In genomic region chr20:48295445-48295903, GRCh38 we compare ENCODE assay signal across 9 cellular contexts.
DNase-seq lines count a peak whose midpoint lies in the region; ATAC-seq and TF ChIP-seq lines count a peak whose summit lies in the region.
"Had no signal": no experiment of that assay in that cellular context is flagged by ENCODE, and none has a peak within 500 bp of the region (broad histone marks: within the 10 kb centered on the region; RNA-seq: fewer than 3 reads in every experiment).

No MANE protein-coding gene starts in this region.

- H4K20me1 ChIP-seq in DND-41 (ENCODE audit: insufficient read depth, low read length) (no peaks in the 10 kb centered on the region), neural progenitor cell (ENCODE audit: low read depth) (no peaks in the 10 kb centered on the region), Karpas-422 (ENCODE audit: insufficient read depth, low read depth, low read length) (no peaks in the 10 kb centered on the region)

- H3K4me1 ChIP-seq in DND-41 (ENCODE audit: insufficient read depth, low read length) (no peaks in the 10 kb centered on the region), NT2/D1 (ENCODE audit: insufficient read depth, insufficient read length) (peaks cover 4% of the 10 kb centered on the region), esophagus muscularis mucosa (peaks cover 28 to 46% (median 39%) of the 10 kb centered on the region in 4 donors), neural progenitor cell (peaks cover 32% of the 10 kb centered on the region), Karpas-422 (ENCODE audit: low read length) (no peaks in the 10 kb centered on the region)

- intact Hi-C loops in esophagus muscularis mucosa (cut with DNase I): loop anchor here (2.0 to 10.0 kb wide), 3 partner anchors 327 to 617 kb away; no protein-coding TSS in a partner anchor

- no peak overlapping the region for H3K9ac ChIP-seq in DND-41 (ENCODE audit: low read depth, low read length)
- no peak overlapping the region for H3K9ac ChIP-seq in NT2/D1 (ENCODE audit: insufficient read length, low read depth)
- H3K9ac ChIP-seq in neural progenitor cell: no peak overlapping the region
- H3K9ac ChIP-seq in Karpas-422 (ENCODE audit: low read length): no peak overlapping the region

- WGBS in esophagus muscularis mucosa: 10% methylated on average over 5 of the region's 5 CpGs

- DNase-seq in DND-41 (no peak), NT2/D1 (ENCODE audit: low read depth, low spot score) (peak; percentile 94), esophagus muscularis mucosa (ENCODE audit: extremely low spot score) (no peak), neural progenitor cell (ENCODE audit: low spot score) (peak; percentile 76), Karpas-422 (no peak)
- DNase-seq: activated CD4-positive, alpha-beta T cell treated with anti-CD3 and anti-CD28 coated beads for 4 hours had no signal

- H3K9me3 Mint-ChIP-seq in neural progenitor cell: peaks cover 12% of the 10 kb centered on the region

- TF ChIP-seq CTCF in DND-41 (IDR thresholded peaks at IDR 0.05; ENCODE audit: borderline replicate concordance, extremely low read depth, low read length, poor library complexity, severe bottlenecking) (peak; percentile 46), esophagus muscularis mucosa (IDR thresholded peaks at IDR 0.05) (peak; percentile 35 to 62 (median 48)), neural progenitor cell (IDR thresholded peaks at IDR 0.05) (peak; percentile 46)

- H2AFZ ChIP-seq in DND-41 (ENCODE audit: low read depth, low read length): no peak overlapping the region
- H2AFZ ChIP-seq in neural progenitor cell (replicated peaks): no peak overlapping the region
- no peak overlapping the region for H2AFZ ChIP-seq in Karpas-422 (ENCODE audit: low read length)

- no peak for TF ChIP-seq POLR2A in esophagus muscularis mucosa (IDR thresholded peaks at IDR 0.05; ENCODE audit: low read depth)

- ATAC-seq in DND-41 (ENCODE audit: insufficient read depth, low read depth) (no peak), HG02885 (IDR thresholded peaks at IDR 0.05; ENCODE audit: poor library complexity, unreplicated experiment) (no peak), HG03442 (IDR thresholded peaks at IDR 0.05; ENCODE audit: unreplicated experiment) (no peak), GM21619 (IDR thresholded peaks at IDR 0.05; ENCODE audit: unreplicated experiment) (no peak)

- peak overlapping the region; percentile 14 for H3K4me3 Mint-ChIP-seq in neural progenitor cell

- H3K4me1 Mint-ChIP-seq in neural progenitor cell: peaks cover 66% of the 10 kb centered on the region

- H3K9me3 ChIP-seq in DND-41 (ENCODE audit: insufficient read depth, low read length, severe bottlenecking): peaks cover 11% of the 10 kb centered on the region
- H3K9me3 ChIP-seq in NT2/D1 (ENCODE audit: insufficient read depth, low read length): peaks cover 9% of the 10 kb centered on the region; the same call in 1 of the 2 replicates
- no peaks in the 10 kb centered on the region for H3K9me3 ChIP-seq in esophagus muscularis mucosa
- no peaks in the 10 kb centered on the region for H3K9me3 ChIP-seq in neural progenitor cell (ENCODE audit: low read depth)
- no peaks in the 10 kb centered on the region for H3K9me3 ChIP-seq in Karpas-422 (ENCODE audit: low read length)

- peaks cover 11% of the 10 kb centered on the region for H3F3A ChIP-seq in neural progenitor cell (ENCODE audit: low read depth)

- no peak overlapping the region for H3K4me2 ChIP-seq in DND-41 (ENCODE audit: insufficient read depth, low read length)
- H3K4me2 ChIP-seq in neural progenitor cell: peak overlapping the region; percentile 36
- no peak overlapping the region for H3K4me2 ChIP-seq in Karpas-422 (ENCODE audit: low read depth, low read length, poor library complexity, severe bottlenecking)

- H3K4me3 ChIP-seq in DND-41 (ENCODE audit: low read depth in 1 of 2, low read length in 2 of 2): no peak overlapping the region
- H3K4me3 ChIP-seq in NT2/D1 (ENCODE audit: insufficient read length, low read depth): no peak overlapping the region
- no peak overlapping the region for H3K4me3 ChIP-seq in esophagus muscularis mucosa
- H3K4me3 ChIP-seq in neural progenitor cell: no peak overlapping the region
- no peak overlapping the region for H3K4me3 ChIP-seq in Karpas-422 (ENCODE audit: low read length)

- H3K79me2 ChIP-seq in DND-41 (ENCODE audit: insufficient read depth, low read length): no peaks in the 10 kb centered on the region
- H3K79me2 ChIP-seq in neural progenitor cell (ENCODE audit: low read depth): no peaks in the 10 kb centered on the region
- H3K79me2 ChIP-seq in Karpas-422 (ENCODE audit: low read length): no peaks in the 10 kb centered on the region

- H3K27me3 Mint-ChIP-seq in neural progenitor cell (ENCODE audit: insufficient read depth, low read depth): peaks cover 36% of the 10 kb centered on the region

- H3K36me3 Mint-ChIP-seq in neural progenitor cell: no peaks in the 10 kb centered on the region

- no peaks in the 10 kb centered on the region for H3K36me3 ChIP-seq in DND-41 (ENCODE audit: insufficient read depth, low read length)
- H3K36me3 ChIP-seq in NT2/D1 (ENCODE audit: insufficient read depth, insufficient read length, low read length): no peaks in the 10 kb centered on the region
- H3K36me3 ChIP-seq in esophagus muscularis mucosa: no peaks in the 10 kb centered on the region
- no peaks in the 10 kb centered on the region for H3K36me3 ChIP-seq in neural progenitor cell
- H3K36me3 ChIP-seq in Karpas-422 (ENCODE audit: insufficient read depth, low read length): no peaks in the 10 kb centered on the region

- peak overlapping the region; percentile 7 for H3K27ac Mint-ChIP-seq in neural progenitor cell

- H3K9me2 ChIP-seq in Karpas-422 (replicated peaks; ENCODE audit: insufficient read depth, low read length): no peaks in the 10 kb centered on the region

- no peaks in the 10 kb centered on the region for H3K27me3 ChIP-seq in DND-41 (ENCODE audit: insufficient read depth, low read length, poor library complexity)
- H3K27me3 ChIP-seq in NT2/D1 (ENCODE audit: insufficient read depth, insufficient read length): no peaks in the 10 kb centered on the region
- H3K27me3 ChIP-seq in esophagus muscularis mucosa: no peaks in the 10 kb centered on the region
- H3K27me3 ChIP-seq in neural progenitor cell: no peaks in the 10 kb centered on the region
- H3K27me3 ChIP-seq in Karpas-422 (ENCODE audit: low read length): peaks cover 9% of the 10 kb centered on the region; the same call in 1 of the 2 replicates

- H3K27ac ChIP-seq in DND-41 (ENCODE audit: low read length) (no peak overlapping the region), esophagus muscularis mucosa (replicated peaks in 1 of 4) (peak overlapping the region; percentile 68 to 77 (median 76)), neural progenitor cell (peak overlapping the region; percentile 46), Karpas-422 (ENCODE audit: low read length) (no peak overlapping the region)

- TF ChIP-seq EP300 in esophagus muscularis mucosa (IDR thresholded peaks at IDR 0.05): no peak

Comparison
In these comparisons a context has a peak if more than half of its experiments do, and no peak if none do; other contexts are left out.
1. DNase-seq: peak in NT2/D1 (single experiment) and neural progenitor cell (single experiment); none in DND-41 (single experiment), esophagus muscularis mucosa (single experiment) and Karpas-422 (single experiment).
2. H3K27ac ChIP-seq: peak in esophagus muscularis mucosa (4 of 4) and neural progenitor cell (single experiment); none in DND-41 (single experiment) and Karpas-422 (single experiment).
3. Peak in every context shown above with its lines, with median percentiles within 50 percentile points of each other: CTCF ChIP-seq.